Comparison of ENCODE assay signal across 10 cellular contexts in the genomic region with DNA sequence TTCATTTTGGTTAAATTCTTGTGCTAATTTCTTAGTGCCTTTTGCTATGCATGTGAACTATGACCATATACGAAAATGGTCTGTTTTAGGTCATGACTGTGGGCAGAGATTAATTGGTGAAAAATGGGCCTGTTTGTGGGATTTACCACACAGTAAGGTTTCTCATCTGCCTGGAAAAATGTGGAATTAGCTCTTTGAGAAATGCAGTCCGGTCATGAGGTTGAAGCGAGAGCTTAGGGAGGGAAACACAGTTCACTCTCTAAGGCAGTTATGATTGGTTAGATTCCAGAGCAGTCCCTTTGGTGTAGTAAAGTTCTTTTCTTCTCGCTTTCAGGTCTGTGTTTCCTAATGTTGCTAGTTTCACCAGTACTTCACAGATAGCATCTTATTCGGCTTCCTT. TPM values are rescaled to one million over a fixed set of nuclear protein-coding genes. Genes with fewer than 3 reads are reported as not detected.
A peak's percentile ranks its signal among the peaks of the same experiment; 100 is the strongest.
DNase-seq lines count a peak whose midpoint lies in the region; ATAC-seq and TF ChIP-seq lines count a peak whose summit lies in the region.
"Had no signal": no experiment of that assay in that cellular context is flagged by ENCODE, and none has a peak within 500 bp of the region (broad histone marks: within the 10 kb centered on the region; RNA-seq: fewer than 3 reads in every experiment).

No MANE protein-coding gene starts in this region.

- H3K9ac ChIP-seq in HUES6 (ENCODE audit: low read length): no peak overlapping the region

- peak overlapping the region; percentile 26 to 96 for H3K4me3 Mint-ChIP-seq in CD14-positive monocyte
- peak overlapping the region; percentile 78 for H3K4me3 Mint-ChIP-seq in activated naive CD8-positive, alpha-beta T cell treated with anti-CD3 and anti-CD28 coated beads, Interleukin-2, amount 10 ng/mL, durations not matched to agents 7 days and 5 days
- H3K4me3 Mint-ChIP-seq in naive thymus-derived CD4-positive, alpha-beta T cell: peak overlapping the region; percentile 85 to 99 (median 92)

- peak overlapping the region; percentile 96 for H3K4me3 ChIP-seq in HUES6 (ENCODE audit: low read depth, low read length)
- peak overlapping the region; percentile 68 for H3K4me3 ChIP-seq in naive thymus-derived CD4-positive, alpha-beta T cell (ENCODE audit: low read length)
- peak overlapping the region in 2 of 4 donors; percentile 86 to 92 for H3K4me3 ChIP-seq in Peyer's patch

- H3K9me3 ChIP-seq in HUES6 (ENCODE audit: control insufficient read depth, insufficient read depth, low read depth, low read length): no peaks in the 10 kb centered on the region
- H3K9me3 ChIP-seq in naive thymus-derived CD4-positive, alpha-beta T cell (ENCODE audit: control insufficient read depth in 2 of 3, low read length in 3 of 3): no peaks in the 10 kb centered on the region
- no peaks in the 10 kb centered on the region for H3K9me3 ChIP-seq in Peyer's patch

- intact Hi-C loops in CD14-positive monocyte (cut with micrococcal nuclease): loop anchor here (5.0 to 10.0 kb wide), 3 partner anchors 98 to 262 kb away; no protein-coding TSS in a partner anchor
- intact Hi-C loops in naive thymus-derived CD4-positive, alpha-beta T cell (cut with micrococcal nuclease): loop anchor here in 1 of 2 donors (2.0 kb wide), 1 partner anchor 262 kb away; no protein-coding TSS in a partner anchor

- POLR2A ChIA-PET in activated naive CD8-positive, alpha-beta T cell treated with anti-CD3 and anti-CD28 coated beads, Interleukin-2, amount 10 ng/mL, durations not matched to agents 7 days and 5 days (lab: Charles Lee): interaction anchor here (0.6 to 4.7 kb wide), 7 partner anchors 16 to 249 kb away, joined by 3 to 65 read pairs (median 8); partner anchors contain the start of gene CYP2R1
- POLR2A ChIA-PET in naive thymus-derived CD4-positive, alpha-beta T cell (lab: Charles Lee): interaction anchor here (1.0 to 4.6 kb wide), 10 partner anchors 7 to 123 kb away, joined by 3 to 67 read pairs (median 12); partner anchors contain the start of gene PSMA1

- H3K27ac ChIP-seq in HUES6 (ENCODE audit: low read depth, low read length): no peak overlapping the region
- peak overlapping the region; percentile 89 for H3K27ac ChIP-seq in naive thymus-derived CD4-positive, alpha-beta T cell (ENCODE audit: low read depth, low read length)
- peak overlapping the region in 1 of 4 donors; percentile 86 for H3K27ac ChIP-seq in Peyer's patch

- peaks cover 0 to 3% of the 10 kb centered on the region in 2 donors for H3K36me3 Mint-ChIP-seq in CD14-positive monocyte
- peaks cover 20% of the 10 kb centered on the region for H3K36me3 Mint-ChIP-seq in activated naive CD8-positive, alpha-beta T cell treated with anti-CD3 and anti-CD28 coated beads, Interleukin-2, amount 10 ng/mL, durations not matched to agents 7 days and 5 days
- H3K36me3 Mint-ChIP-seq in naive thymus-derived CD4-positive, alpha-beta T cell: peaks cover 3 to 43% (median 6%) of the 10 kb centered on the region in 5 donors

- CTCF ChIA-PET in naive thymus-derived CD4-positive, alpha-beta T cell (lab: Charles Lee): interaction anchor here (0.6 to 1.3 kb wide), 3 partner anchors 42 to 264 kb away, joined by 3 to 4 read pairs (median 3); no protein-coding TSS in a partner anchor

- H3K9me3 Mint-ChIP-seq in CD14-positive monocyte: peaks cover 0 to 2% (median 0%) of the 10 kb centered on the region in 7 donors
- no peaks in the 10 kb centered on the region for H3K9me3 Mint-ChIP-seq in activated naive CD8-positive, alpha-beta T cell treated with anti-CD3 and anti-CD28 coated beads, Interleukin-2, amount 10 ng/mL, durations not matched to agents 7 days and 5 days
- peaks cover 0 to 1% (median 0%) of the 10 kb centered on the region in 11 donors for H3K9me3 Mint-ChIP-seq in naive thymus-derived CD4-positive, alpha-beta T cell

- H3K27me3 ChIP-seq in HUES6 (ENCODE audit: control insufficient read depth, insufficient read depth, low read length) (peaks cover 32% of the 10 kb centered on the region), Peyer's patch (no peaks in the 10 kb centered on the region)
- no peaks in the 10 kb centered on the region for H3K27me3 ChIP-seq in naive thymus-derived CD4-positive, alpha-beta T cell (ENCODE audit: control insufficient read depth in 2 of 2, insufficient read depth in 2 of 2, low read length in 2 of 2)

- DNase-seq in CD14-positive monocyte (ENCODE audit: low spot score): no peak
- DNase-seq in activated naive CD8-positive, alpha-beta T cell treated with anti-CD3 and anti-CD28 coated beads, Interleukin-2, amount 10 ng/mL, durations not matched to agents 7 days and 5 days: no peak
- no peak for DNase-seq in naive thymus-derived CD4-positive, alpha-beta T cell
- no peak for DNase-seq in anterior cingulate cortex (lab: John Stamatoyannopoulos, UW)
- DNase-seq in GM10266 (ENCODE audit: extremely low spot score): no peak
- DNase-seq in Peyer's patch: no peak
- DNase-seq: effector memory CD4-positive, alpha-beta T cell; NCI-H524 treated with DMSO at 0.1 percent for 48 hours had no signal

- H3K36me3 ChIP-seq in HUES6 (ENCODE audit: control insufficient read depth, insufficient read depth, low read length) (no peaks in the 10 kb centered on the region), Peyer's patch (no peaks in the 10 kb centered on the region)
- H3K36me3 ChIP-seq in naive thymus-derived CD4-positive, alpha-beta T cell (ENCODE audit: control insufficient read depth in 2 of 3, insufficient read depth in 3 of 3, low read length in 3 of 3): peaks cover 0 to 14% (median 0%) of the 10 kb centered on the region in 3 experiments

- no peak for TF ChIP-seq POLR2A in Peyer's patch (IDR thresholded peaks at IDR 0.05)

- H3K27ac Mint-ChIP-seq in CD14-positive monocyte: peak overlapping the region in 1 of 7 donors; percentile 66
- peak overlapping the region; percentile 77 for H3K27ac Mint-ChIP-seq in activated naive CD8-positive, alpha-beta T cell treated with anti-CD3 and anti-CD28 coated beads, Interleukin-2, amount 10 ng/mL, durations not matched to agents 7 days and 5 days
- H3K27ac Mint-ChIP-seq in naive thymus-derived CD4-positive, alpha-beta T cell: peak overlapping the region; percentile 35 to 95 (median 88)

- ATAC-seq in activated naive CD8-positive, alpha-beta T cell treated with anti-CD3 and anti-CD28 coated beads, Interleukin-2, amount 10 ng/mL, durations not matched to agents 7 days and 5 days (ENCODE audit: low read depth): no peak
- ATAC-seq in naive thymus-derived CD4-positive, alpha-beta T cell: no peak
- ATAC-seq in GM18867 (IDR thresholded peaks at IDR 0.05; ENCODE audit: unreplicated experiment): no peak

- TF ChIP-seq CTCF in CD14-positive monocyte (IDR thresholded peaks at IDR 0.05) (no peak), GM10266 (IDR thresholded peaks at IDR 0.05; ENCODE audit: control insufficient read depth, insufficient read depth, low read depth, missing control alignments) (no peak), Peyer's patch (IDR thresholded peaks at IDR 0.05) (no peak)

- H3K4me1 ChIP-seq in HUES6 (ENCODE audit: control insufficient read depth, insufficient read depth, low read length) (peaks cover 17% of the 10 kb centered on the region), Peyer's patch (peaks cover 0 to 6% (median 2%) of the 10 kb centered on the region in 4 donors)
- peaks cover 22 to 38% of the 10 kb centered on the region in 2 donors for H3K4me1 ChIP-seq in naive thymus-derived CD4-positive, alpha-beta T cell (ENCODE audit: control insufficient read depth in 2 of 2, insufficient read depth in 2 of 2, low read length in 2 of 2)

- peaks cover 2 to 4% (median 2%) of the 10 kb centered on the region in 3 donors for H3K27me3 Mint-ChIP-seq in CD14-positive monocyte (ENCODE audit: low read depth in 3 of 3)
- no peaks in the 10 kb centered on the region for H3K27me3 Mint-ChIP-seq in activated naive CD8-positive, alpha-beta T cell treated with anti-CD3 and anti-CD28 coated beads, Interleukin-2, amount 10 ng/mL, durations not matched to agents 7 days and 5 days
- no peaks in the 10 kb centered on the region for H3K27me3 Mint-ChIP-seq in naive thymus-derived CD4-positive, alpha-beta T cell

- H3K4me1 Mint-ChIP-seq in CD14-positive monocyte: peaks cover 36% of the 10 kb centered on the region
- H3K4me1 Mint-ChIP-seq in activated naive CD8-positive, alpha-beta T cell treated with anti-CD3 and anti-CD28 coated beads, Interleukin-2, amount 10 ng/mL, durations not matched to agents 7 days and 5 days: peaks cover 40% of the 10 kb centered on the region
- peaks cover 21 to 67% (median 50%) of the 10 kb centered on the region in 7 donors for H3K4me1 Mint-ChIP-seq in naive thymus-derived CD4-positive, alpha-beta T cell

RNA-seq across cellular contexts. Expression of gene PDE3B, which starts 1.2 kb away (rescaled TPM):
- 1 to 10 TPM; 5.2 to 6.0 TPM for polyA plus RNA-seq in CD14-positive monocyte
- total RNA-seq in activated naive CD8-positive, alpha-beta T cell treated with anti-CD3 and anti-CD28 coated beads, Interleukin-2, amount 10 ng/mL, durations not matched to agents 7 days and 5 days: 100 to 1,000 TPM; 117 to 125 TPM
- 100 to 1,000 TPM in 4 of 5 experiments, 10 to 100 TPM in 1; 79.6 to 268 (median 151) TPM for total RNA-seq in naive thymus-derived CD4-positive, alpha-beta T cell
- polyA plus RNA-seq in naive thymus-derived CD4-positive, alpha-beta T cell: 10 to 100 TPM; 49.7 to 81.2 TPM
- 10 to 100 TPM; 14.0 to 30.5 (median 18.0) TPM for total RNA-seq in Peyer's patch
